Comparison of ENCODE assay signal across 8 cellular contexts in genomic region chr1:241356519-241357365, GRCh38. TPM values are rescaled to one million over a fixed set of nuclear protein-coding genes. Genes with fewer than 3 reads are reported as not detected.
DNase-seq lines count a peak whose midpoint lies in the region; ATAC-seq, FAIRE-seq and TF ChIP-seq lines count a peak whose summit lies in the region.

RGS7 (minus strand) TSS chr1:241357205.

- BruUV-seq in Caco-2 (replicated peaks; lab: Mats Ljungman, UMichigan), result no TSS peak
- no TSS peak for BruUV-seq in HepG2 (replicated peaks; lab: Mats Ljungman, UMichigan)

- no peaks in the 10 kb centered on the region for H3K9me3 Mint-ChIP-seq in Caco-2 (ENCODE audit: unreplicated experiment)

- TF ChIP-seq EP300 in HepG2 (IDR thresholded peaks at IDR 0.05; ENCODE audit: low read depth in 2 of 2, low read length in 2 of 2) (no peak), HepG2 (CRISPR knock-in tag; IDR thresholded peaks at IDR 0.05; ENCODE audit: borderline replicate concordance) (no peak)

- no peaks in the 10 kb centered on the region for H3K36me3 Mint-ChIP-seq in Caco-2 (ENCODE audit: insufficient read depth, unreplicated experiment)

- H3K27me3 ChIP-seq in Caco-2 (replicated peaks; ENCODE audit: control insufficient read depth, insufficient read depth, low read length), result peaks cover 2% of the 10 kb centered on the region
- H3K27me3 ChIP-seq in dorsolateral prefrontal cortex, result no peaks in the 10 kb centered on the region
- peaks cover 0 to 17% of the 10 kb centered on the region in 2 experiments; a peak in 3 of 5 replicates for H3K27me3 ChIP-seq in HepG2 (ENCODE audit: control insufficient read depth in 1 of 2, insufficient read depth in 2 of 2, low read length in 2 of 2)
- H3K27me3 ChIP-seq in stomach smooth muscle (ENCODE audit: control insufficient read depth in 1 of 2, insufficient read depth in 2 of 2, low read length in 2 of 2), result peaks cover 8 to 10% of the 10 kb centered on the region in 2 donors

- peak; percentile 50 for ATAC-seq in GM19467 (IDR thresholded peaks at IDR 0.05; ENCODE audit: unreplicated experiment)
- peak; percentile 58 for ATAC-seq in HG03571 (IDR thresholded peaks at IDR 0.05; ENCODE audit: unreplicated experiment)
- peak; percentile 91 for ATAC-seq in HepG2

- peaks cover 19% of the 10 kb centered on the region for H3K27me3 Mint-ChIP-seq in Caco-2 (ENCODE audit: insufficient read depth, unreplicated experiment)

- intact Hi-C loops in Caco-2 (cut with micrococcal nuclease; ENCODE audit: unreplicated experiment) (loop anchor here (1.0 kb wide), 1 partner anchor 33 kb away; no protein-coding TSS in a partner anchor), dorsolateral prefrontal cortex (cut with DNase I) (loop anchor here in 1 of 2 donors (1.0 kb wide), 1 partner anchor 46 kb away; no protein-coding TSS in a partner anchor), HepG2 (cut with micrococcal nuclease; ENCODE audit: unreplicated experiment) (no loop called here)

- DNase-seq in Caco-2 (peak; percentile 52 to 60), RPMI8226 (peak; percentile 10), dorsolateral prefrontal cortex (peak in 9 of 10 donors; percentile 57 to 87 (median 70)), HepG2 (ENCODE audit: low spot score) (peak; percentile 4), cerebellar nuclear complex (lab: John Stamatoyannopoulos, UW) (no peak)

- H3K79me2 ChIP-seq in HepG2 (ENCODE audit: insufficient read depth, low read length), result no peaks in the 10 kb centered on the region

- H3K27ac ChIP-seq in dorsolateral prefrontal cortex, result peak within 1 kb of the TSS in 55 of 59 donors; percentile 35 to 93 (median 80)
- H3K27ac ChIP-seq in HepG2 (ENCODE audit: extremely low read length, insufficient read depth, low read length), result no peak within 1 kb of the TSS
- no peak within 1 kb of the TSS for H3K27ac ChIP-seq in stomach smooth muscle (ENCODE audit: low read length)

- no peak for FAIRE-seq in HepG2 (lab: Jason Lieb, UNC)

- CTCF ChIA-PET in Caco-2 (lab: Charles Lee), result no interaction called here
- CTCF ChIA-PET in HepG2 (lab: Yijun Ruan, JAX; ENCODE audit: low intra/inter-chr PET ratio, low total read pairs), result no interaction called here

- no peak within 1 kb of the TSS for H3K27ac Mint-ChIP-seq in Caco-2 (ENCODE audit: unreplicated experiment)

- TF ChIP-seq RAD21 in HepG2 (CRISPR knock-in tag; IDR thresholded peaks at IDR 0.05), result no peak

- H4K20me1 ChIP-seq in HepG2 (ENCODE audit: insufficient read depth, low read length), result no peaks in the 10 kb centered on the region

- 3% methylated on average over 5 of the region's 105 CpGs for WGBS in HepG2 (ENCODE audit: low lambda C conversion rate)

- no peak for TF ChIP-seq POLR2A in HepG2 (IDR thresholded peaks at IDR 0.05; ENCODE audit: insufficient read depth in 1 of 2, low read depth in 2 of 2, low read length in 2 of 2)

- no peaks in the 10 kb centered on the region for H3K4me1 ChIP-seq in Caco-2
- H3K4me1 ChIP-seq in HepG2 (ENCODE audit: insufficient read depth, low read length), result no peaks in the 10 kb centered on the region
- no peaks in the 10 kb centered on the region for H3K4me1 ChIP-seq in stomach smooth muscle (ENCODE audit: control insufficient read depth, insufficient read depth, low read length)

- H3K4me2 ChIP-seq in HepG2 (ENCODE audit: low read depth, low read length), result peak within 1 kb of the TSS; percentile 73

- H3K4me1 Mint-ChIP-seq in Caco-2 (ENCODE audit: low read depth, unreplicated experiment), result no peaks in the 10 kb centered on the region

- H3K36me3 ChIP-seq in Caco-2 (ENCODE audit: control insufficient read depth, insufficient read depth, low read length) (no peaks in the 10 kb centered on the region), HepG2 (replicated peaks in 1 of 2; ENCODE audit: control insufficient read depth in 1 of 2, insufficient read depth in 2 of 2, low read length in 2 of 2) (no peaks in the 10 kb centered on the region), stomach smooth muscle (ENCODE audit: control insufficient read depth in 2 of 2, insufficient read depth in 2 of 2, low read length in 2 of 2) (no peaks in the 10 kb centered on the region)

- H3K4me3 ChIP-seq in Caco-2 (ENCODE audit: low read depth, low read length), result peak within 1 kb of the TSS; percentile 50
- H3K4me3 ChIP-seq in dorsolateral prefrontal cortex, result peak within 1 kb of the TSS; percentile 50 to 85 (median 72)
- H3K4me3 ChIP-seq in HepG2 (replicated peaks in 1 of 3; ENCODE audit: insufficient read depth in 1 of 3, low read depth in 2 of 3, low read length in 3 of 3), result peak within 1 kb of the TSS; percentile 12 to 66 (median 42); a peak in 4 of 6 replicates
- H3K4me3 ChIP-seq in stomach smooth muscle (ENCODE audit: low read length in 2 of 2), result peak within 1 kb of the TSS; percentile 26 to 59

- H2AFZ ChIP-seq in HepG2 (ENCODE audit: low read length), result no peak within 1 kb of the TSS

- H3K9me3 ChIP-seq in Caco-2 (no peaks in the 10 kb centered on the region), HepG2 (ENCODE audit: low read length) (no peaks in the 10 kb centered on the region), stomach smooth muscle (ENCODE audit: control insufficient read depth in 2 of 2, low read length in 2 of 2) (no peaks in the 10 kb centered on the region)

- POLR2A ChIA-PET in Caco-2 (lab: Charles Lee) (no interaction called here), HepG2 (lab: Yijun Ruan, JAX) (no interaction called here)

- TF ChIP-seq CTCF in Caco-2 (IDR thresholded peaks at IDR 0.05; ENCODE audit: insufficient read depth in 1 of 2, low read depth in 1 of 2, low read length in 1 of 2, severe bottlenecking in 1 of 2, unreplicated experiment in 1 of 2) (no peak), dorsolateral prefrontal cortex (IDR thresholded peaks at IDR 0.05 in 54 of 56, conservative IDR thresholded peaks at IDR 0.05 in 2 of 56; ENCODE audit: low read depth in 1 of 56, partially characterized antibody in 56 of 56) (no peak), HepG2 (CRISPR knock-in tag; IDR thresholded peaks at IDR 0.05) (0 out of 2 replicates have a peak, but pooled peaks have one; percentile 13)

- in situ Hi-C loops in HepG2 (cut with HindIII; ENCODE audit: extremely low pct_ligation_motif_present, low pct_unique_long_range_greater_than_20kb), result no loop called here

- H3K4me3 Mint-ChIP-seq in Caco-2 (ENCODE audit: unreplicated experiment), result peak within 1 kb of the TSS; percentile 53

- no peak within 1 kb of the TSS for H3K9ac ChIP-seq in HepG2 (ENCODE audit: insufficient read depth, low read depth, low read length)
- H3K9ac ChIP-seq in stomach smooth muscle (ENCODE audit: low read length in 2 of 2), result no peak within 1 kb of the TSS

TF ChIP-seq in HepG2, 621 proteins besides CTCF, POLR2A, EP300 and RAD21 (continues in another document):
- TF ChIP-seq MAZ (IDR thresholded peaks at IDR 0.05; ENCODE audit: borderline replicate concordance, low read depth, low read length) (no peak), MAZ (CRISPR knock-in tag; IDR thresholded peaks at IDR 0.05; ENCODE audit: low read depth) (peak; percentile 35; the same call in 1 of the 2 replicates), USF2 (IDR thresholded peaks at IDR 0.05; ENCODE audit: low read depth, low read length) (0 out of 2 replicates have a peak, but pooled peaks have one; percentile 13), USF2 (CRISPR knock-in tag; IDR thresholded peaks at IDR 0.05; ENCODE audit: borderline replicate concordance) (no peak; the same call in 1 of the 2 replicates)

RNA-seq across cellular contexts. Expression of gene RGS7, which starts in this region (rescaled TPM):
- total RNA-seq in Caco-2 (2022) (not detected in 2 replicates), dorsolateral prefrontal cortex (10 to 100 TPM; 17.2 to 92.5 (median 53.3) TPM), HepG2 (2016; rRNA removed; fragmentation: Illumina TruSeq; extraction: Trizol) (not detected in 2 replicates)
- total RNA-seq in HepG2 (2016; cell fraction: cytosol; rRNA removed; fragmentation: Illumina TruSeq; extraction: Trizol; ENCODE audit: low read depth), result not detected in 2 replicates
- not detected in 2 replicates for total RNA-seq in HepG2 (2016; cell fraction: insoluble cytoplasmic fraction; rRNA removed; fragmentation: Illumina TruSeq; extraction: Trizol)
- not detected in 2 replicates for total RNA-seq in HepG2 (2016; cell fraction: membrane; rRNA removed; fragmentation: Illumina TruSeq; extraction: Trizol)
- not detected in 2 replicates for total RNA-seq in HepG2 (2016; cell fraction: nucleus; rRNA removed; fragmentation: Illumina TruSeq; extraction: Trizol)
- polyA plus RNA-seq in HepG2 (2011; rRNA removed), result not detected in 2 replicates
- polyA plus RNA-seq in HepG2 (2011; cell fraction: cytosol; rRNA removed), result not detected in 2 replicates
- not detected in 2 replicates for polyA plus RNA-seq in HepG2 (2011; cell fraction: nucleus; rRNA removed)
- not detected in 2 replicates for polyA plus RNA-seq in HepG2 (2012)
- not detected in 2 replicates for polyA plus RNA-seq in HepG2 (2016; cell fraction: cytosol; fragmentation: Illumina TruSeq; extraction: Trizol; ENCODE audit: low read depth)
- not detected in 2 replicates for polyA plus RNA-seq in HepG2 (2016; cell fraction: insoluble cytoplasmic fraction; fragmentation: Illumina TruSeq; extraction: Trizol; ENCODE audit: low read depth)
- polyA plus RNA-seq in HepG2 (2016; cell fraction: membrane; fragmentation: Illumina TruSeq; extraction: Trizol; ENCODE audit: low read depth), result not detected in 2 replicates
- not detected in 2 replicates for polyA plus RNA-seq in HepG2 (2016; cell fraction: nucleus; fragmentation: Illumina TruSeq; extraction: Trizol; ENCODE audit: insufficient read depth, low read depth)
- not detected in 2 replicates for polyA minus RNA-seq in HepG2 (2011; rRNA and poly(A)+ RNA removed; ENCODE audit: low replicate concordance)
- polyA minus RNA-seq in HepG2 (2011; cell fraction: cytosol; rRNA and poly(A)+ RNA removed), result not detected in 2 replicates
- polyA minus RNA-seq in HepG2 (2011; cell fraction: nucleus; rRNA and poly(A)+ RNA removed), result not detected in 2 replicates

Comparison
In these comparisons a context has a peak if more than half of its experiments do, and no peak if none do; other contexts are left out.
1. RNA of gene RGS7 (total RNA-seq): 17.2 to 92.5 TPM in dorsolateral prefrontal cortex; not detected in Caco-2 and not detected in HepG2; every median in the first group is over 10 times any median in the second.
2. Peak in DNase-seq and H3K4me3 ChIP-seq in Caco-2; RNA of the gene not detected or under 1 TPM.
3. Peak in DNase-seq, ATAC-seq, H3K4me3 ChIP-seq and H3K4me2 ChIP-seq in HepG2; RNA of the gene not detected or under 1 TPM.
4. DNase-seq: peak in RPMI8226 (single experiment) and dorsolateral prefrontal cortex (9 of 10); none in cerebellar nuclear complex (0 of 2).
5. H3K27ac ChIP-seq: peak in dorsolateral prefrontal cortex (55 of 59); none in HepG2 (single experiment) and stomach smooth muscle (single experiment).
6. Peak in every context shown above with its lines, with median percentiles within 50 percentile points of each other: H3K4me3 ChIP-seq and ATAC-seq.